In genomic region chr1:23461050-23461449, GRCh38 we compare ENCODE assay signal across 1 cellular context.
A peak's percentile ranks its signal among the peaks of the same experiment; 100 is the strongest.
TF ChIP-seq lines count a peak whose summit lies in the region.

No MANE protein-coding gene starts in this region.

TF ChIP-seq in HepG2, 621 proteins besides CTCF, POLR2A, EP300 and RAD21 (continues in another document):
- TF ChIP-seq TOPORS (CRISPR knock-in tag; IDR thresholded peaks at IDR 0.05) (no peak), ZFAT (CRISPR knock-in tag; conservative IDR thresholded peaks at IDR 0.05) (no peak), BRCA1 (CRISPR knock-in tag; IDR thresholded peaks at IDR 0.05) (no peak), ELF1 (CRISPR knock-in tag; IDR thresholded peaks at IDR 0.05) (no peak), PBX2 (CRISPR knock-in tag; IDR thresholded peaks at IDR 0.05) (no peak), TBX2 (CRISPR knock-in tag; IDR thresholded peaks at IDR 0.05; ENCODE audit: borderline replicate concordance) (no peak), HMGA1 (CRISPR knock-in tag; conservative IDR thresholded peaks at IDR 0.05) (no peak), ZIK1 (CRISPR knock-in tag; IDR thresholded peaks at IDR 0.05; ENCODE audit: borderline replicate concordance, low read depth) (no peak), DDIT3 (CRISPR knock-in tag; IDR thresholded peaks at IDR 0.05) (no peak), SAP130 (CRISPR knock-in tag; IDR thresholded peaks at IDR 0.05; ENCODE audit: low read depth) (peak; percentile 31; the same call in 1 of the 2 replicates), MAFF (IDR thresholded peaks at IDR 0.05; ENCODE audit: low read depth, low read length) (no peak), PHF5A (CRISPR knock-in tag; IDR thresholded peaks at IDR 0.05; ENCODE audit: low read depth, unreplicated experiment) (no peak), SMARCE1 (IDR thresholded peaks at IDR 0.05; ENCODE audit: borderline replicate concordance) (no peak), ZNF432 (CRISPR knock-in tag; IDR thresholded peaks at IDR 0.05; ENCODE audit: borderline replicate concordance) (no peak), POLR2G (IDR thresholded peaks at IDR 0.05; ENCODE audit: low read depth, low read length) (no peak), NFIC (IDR thresholded peaks at IDR 0.05; ENCODE audit: low read length) (no peak), ELF4 (CRISPR knock-in tag; IDR thresholded peaks at IDR 0.05; ENCODE audit: borderline replicate concordance) (no peak), GPN1 (CRISPR knock-in tag; IDR thresholded peaks at IDR 0.05; ENCODE audit: borderline replicate concordance) (no peak), ZNF567 (CRISPR knock-in tag; IDR thresholded peaks at IDR 0.05; ENCODE audit: borderline replicate concordance) (no peak), ZSCAN22 (CRISPR knock-in tag; IDR thresholded peaks at IDR 0.05) (no peak), IKZF1 (IDR thresholded peaks at IDR 0.05) (no peak), ZNF589 (CRISPR knock-in tag; conservative IDR thresholded peaks at IDR 0.05) (no peak), NFYB (CRISPR knock-in tag; IDR thresholded peaks at IDR 0.05) (no peak), TCF12 (IDR thresholded peaks at IDR 0.05) (no peak), TCF12 (CRISPR knock-in tag; IDR thresholded peaks at IDR 0.05) (no peak), FOXA3 (CRISPR knock-in tag; IDR thresholded peaks at IDR 0.05) (peak; percentile 78), HNF4G (IDR thresholded peaks at IDR 0.05; ENCODE audit: borderline replicate concordance, low read depth, low read length) (0 out of 2 replicates have a peak, but pooled peaks have one; percentile 9), HNF4G (CRISPR knock-in tag; IDR thresholded peaks at IDR 0.05; ENCODE audit: borderline replicate concordance, low read depth) (no peak), ZNF761 (CRISPR knock-in tag; conservative IDR thresholded peaks at IDR 0.05) (no peak), TRIM24 (CRISPR knock-in tag; IDR thresholded peaks at IDR 0.05) (no peak), CBX2 (IDR thresholded peaks at IDR 0.05; ENCODE audit: low read depth, low read length) (no peak), CBX2 (CRISPR knock-in tag; IDR thresholded peaks at IDR 0.05; ENCODE audit: low read depth) (no peak), RBFOX2 (IDR thresholded peaks at IDR 0.05; ENCODE audit: low read depth, low read length) (no peak), ZSCAN29 (CRISPR knock-in tag; conservative IDR thresholded peaks at IDR 0.05) (no peak), LCORL (IDR thresholded peaks at IDR 0.05) (0 out of 2 replicates have a peak, but pooled peaks have one; percentile 25), LCORL (CRISPR knock-in tag; IDR thresholded peaks at IDR 0.05) (peak; percentile 64), FOXA1 (IDR thresholded peaks at IDR 0.05) (0 out of 2 replicates have a peak, but pooled peaks have one; percentile 25), FOXA1 (CRISPR knock-in tag; IDR thresholded peaks at IDR 0.05) (peak; percentile 85), MEIS2 (CRISPR knock-in tag; IDR thresholded peaks at IDR 0.05) (no peak), ZC3H4 (CRISPR knock-in tag; IDR thresholded peaks at IDR 0.05; ENCODE audit: borderline replicate concordance) (no peak), ZNF674 (CRISPR knock-in tag; IDR thresholded peaks at IDR 0.05; ENCODE audit: low read depth) (no peak), HNF4A (CRISPR knock-in tag; IDR thresholded peaks at IDR 0.05) (peak; percentile 52), BHLHE40 (IDR thresholded peaks at IDR 0.05; ENCODE audit: low read length) (no peak), ZNF12 (CRISPR knock-in tag; IDR thresholded peaks at IDR 0.05) (peak; percentile 58; the same call in 1 of the 2 replicates), TMF1 (CRISPR knock-in tag; IDR thresholded peaks at IDR 0.05; ENCODE audit: low read depth) (no peak), ZNF234 (CRISPR knock-in tag; conservative IDR thresholded peaks at IDR 0.05) (no peak), SOX5 (CRISPR knock-in tag; IDR thresholded peaks at IDR 0.05; ENCODE audit: borderline replicate concordance) (peak; percentile 24; the same call in 1 of the 2 replicates), ZNF512B (CRISPR knock-in tag; IDR thresholded peaks at IDR 0.05; ENCODE audit: borderline replicate concordance) (no peak), ZNF83 (CRISPR knock-in tag; IDR thresholded peaks at IDR 0.05; ENCODE audit: borderline replicate concordance) (no peak)
- TF ChIP-seq, protein P1, sequence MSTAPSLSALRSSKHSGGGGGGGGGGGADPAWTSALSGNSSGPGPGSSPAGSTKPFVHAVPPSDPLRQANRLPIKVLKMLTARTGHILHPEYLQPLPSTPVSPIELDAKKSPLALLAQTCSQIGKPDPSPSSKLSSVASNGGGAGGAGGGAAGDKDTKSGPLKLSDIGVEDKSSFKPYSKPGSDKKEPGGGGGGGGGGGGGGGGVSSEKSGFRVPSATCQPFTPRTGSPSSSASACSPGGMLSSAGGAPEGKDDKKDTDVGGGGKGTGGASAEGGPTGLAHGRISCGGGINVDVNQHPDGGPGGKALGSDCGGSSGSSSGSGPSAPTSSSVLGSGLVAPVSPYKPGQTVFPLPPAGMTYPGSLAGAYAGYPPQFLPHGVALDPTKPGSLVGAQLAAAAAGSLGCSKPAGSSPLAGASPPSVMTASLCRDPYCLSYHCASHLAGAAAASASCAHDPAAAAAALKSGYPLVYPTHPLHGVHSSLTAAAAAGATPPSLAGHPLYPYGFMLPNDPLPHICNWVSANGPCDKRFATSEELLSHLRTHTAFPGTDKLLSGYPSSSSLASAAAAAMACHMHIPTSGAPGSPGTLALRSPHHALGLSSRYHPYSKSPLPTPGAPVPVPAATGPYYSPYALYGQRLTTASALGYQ (CRISPR knock-in tag; IDR thresholded peaks at IDR 0.05), result no peak
- TF ChIP-seq, protein P2, sequence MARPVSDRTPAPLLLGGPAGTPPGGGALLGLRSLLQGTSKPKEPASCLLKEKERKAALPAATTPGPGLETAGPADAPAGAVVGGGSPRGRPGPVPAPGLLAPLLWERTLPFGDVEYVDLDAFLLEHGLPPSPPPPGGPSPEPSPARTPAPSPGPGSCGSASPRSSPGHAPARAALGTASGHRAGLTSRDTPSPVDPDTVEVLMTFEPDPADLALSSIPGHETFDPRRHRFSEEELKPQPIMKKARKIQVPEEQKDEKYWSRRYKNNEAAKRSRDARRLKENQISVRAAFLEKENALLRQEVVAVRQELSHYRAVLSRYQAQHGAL (CRISPR knock-in tag; IDR thresholded peaks at IDR 0.05; ENCODE audit: not compliant biosample characterization), result no peak
- TF ChIP-seq, protein P3, sequence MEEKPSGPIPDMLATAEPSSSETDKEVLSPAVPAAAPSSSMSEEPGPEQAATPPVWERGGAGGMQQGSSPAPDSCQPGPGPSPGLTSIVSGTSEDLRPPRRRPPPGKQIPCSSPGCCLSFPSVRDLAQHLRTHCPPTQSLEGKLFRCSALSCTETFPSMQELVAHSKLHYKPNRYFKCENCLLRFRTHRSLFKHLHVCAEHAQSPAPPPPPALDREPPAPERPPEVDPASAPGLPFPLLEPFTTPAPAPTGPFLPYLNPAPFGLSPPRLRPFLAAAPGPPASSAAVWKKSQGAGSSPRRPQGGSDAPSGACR (CRISPR knock-in tag; IDR thresholded peaks at IDR 0.05), result no peak
- TF ChIP-seq, protein P4, sequence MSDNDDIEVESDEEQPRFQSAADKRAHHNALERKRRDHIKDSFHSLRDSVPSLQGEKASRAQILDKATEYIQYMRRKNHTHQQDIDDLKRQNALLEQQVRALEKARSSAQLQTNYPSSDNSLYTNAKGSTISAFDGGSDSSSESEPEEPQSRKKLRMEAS (IDR thresholded peaks at IDR 0.05), result no peak
- TF ChIP-seq, protein P5, sequence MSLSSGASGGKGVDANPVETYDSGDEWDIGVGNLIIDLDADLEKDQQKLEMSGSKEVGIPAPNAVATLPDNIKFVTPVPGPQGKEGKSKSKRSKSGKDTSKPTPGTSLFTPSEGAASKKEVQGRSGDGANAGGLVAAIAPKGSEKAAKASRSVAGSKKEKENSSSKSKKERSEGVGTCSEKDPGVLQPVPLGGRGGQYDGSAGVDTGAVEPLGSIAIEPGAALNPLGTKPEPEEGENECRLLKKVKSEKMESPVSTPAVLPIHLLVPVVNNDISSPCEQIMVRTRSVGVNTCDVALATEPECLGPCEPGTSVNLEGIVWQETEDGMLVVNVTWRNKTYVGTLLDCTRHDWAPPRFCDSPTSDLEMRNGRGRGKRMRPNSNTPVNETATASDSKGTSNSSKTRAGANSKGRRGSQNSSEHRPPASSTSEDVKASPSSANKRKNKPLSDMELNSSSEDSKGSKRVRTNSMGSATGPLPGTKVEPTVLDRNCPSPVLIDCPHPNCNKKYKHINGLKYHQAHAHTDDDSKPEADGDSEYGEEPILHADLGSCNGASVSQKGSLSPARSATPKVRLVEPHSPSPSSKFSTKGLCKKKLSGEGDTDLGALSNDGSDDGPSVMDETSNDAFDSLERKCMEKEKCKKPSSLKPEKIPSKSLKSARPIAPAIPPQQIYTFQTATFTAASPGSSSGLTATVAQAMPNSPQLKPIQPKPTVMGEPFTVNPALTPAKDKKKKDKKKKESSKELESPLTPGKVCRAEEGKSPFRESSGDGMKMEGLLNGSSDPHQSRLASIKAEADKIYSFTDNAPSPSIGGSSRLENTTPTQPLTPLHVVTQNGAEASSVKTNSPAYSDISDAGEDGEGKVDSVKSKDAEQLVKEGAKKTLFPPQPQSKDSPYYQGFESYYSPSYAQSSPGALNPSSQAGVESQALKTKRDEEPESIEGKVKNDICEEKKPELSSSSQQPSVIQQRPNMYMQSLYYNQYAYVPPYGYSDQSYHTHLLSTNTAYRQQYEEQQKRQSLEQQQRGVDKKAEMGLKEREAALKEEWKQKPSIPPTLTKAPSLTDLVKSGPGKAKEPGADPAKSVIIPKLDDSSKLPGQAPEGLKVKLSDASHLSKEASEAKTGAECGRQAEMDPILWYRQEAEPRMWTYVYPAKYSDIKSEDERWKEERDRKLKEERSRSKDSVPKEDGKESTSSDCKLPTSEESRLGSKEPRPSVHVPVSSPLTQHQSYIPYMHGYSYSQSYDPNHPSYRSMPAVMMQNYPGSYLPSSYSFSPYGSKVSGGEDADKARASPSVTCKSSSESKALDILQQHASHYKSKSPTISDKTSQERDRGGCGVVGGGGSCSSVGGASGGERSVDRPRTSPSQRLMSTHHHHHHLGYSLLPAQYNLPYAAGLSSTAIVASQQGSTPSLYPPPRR (CRISPR knock-in tag; IDR thresholded peaks at IDR 0.05; ENCODE audit: borderline replicate concordance), result no peak
- TF ChIP-seq, protein P6, sequence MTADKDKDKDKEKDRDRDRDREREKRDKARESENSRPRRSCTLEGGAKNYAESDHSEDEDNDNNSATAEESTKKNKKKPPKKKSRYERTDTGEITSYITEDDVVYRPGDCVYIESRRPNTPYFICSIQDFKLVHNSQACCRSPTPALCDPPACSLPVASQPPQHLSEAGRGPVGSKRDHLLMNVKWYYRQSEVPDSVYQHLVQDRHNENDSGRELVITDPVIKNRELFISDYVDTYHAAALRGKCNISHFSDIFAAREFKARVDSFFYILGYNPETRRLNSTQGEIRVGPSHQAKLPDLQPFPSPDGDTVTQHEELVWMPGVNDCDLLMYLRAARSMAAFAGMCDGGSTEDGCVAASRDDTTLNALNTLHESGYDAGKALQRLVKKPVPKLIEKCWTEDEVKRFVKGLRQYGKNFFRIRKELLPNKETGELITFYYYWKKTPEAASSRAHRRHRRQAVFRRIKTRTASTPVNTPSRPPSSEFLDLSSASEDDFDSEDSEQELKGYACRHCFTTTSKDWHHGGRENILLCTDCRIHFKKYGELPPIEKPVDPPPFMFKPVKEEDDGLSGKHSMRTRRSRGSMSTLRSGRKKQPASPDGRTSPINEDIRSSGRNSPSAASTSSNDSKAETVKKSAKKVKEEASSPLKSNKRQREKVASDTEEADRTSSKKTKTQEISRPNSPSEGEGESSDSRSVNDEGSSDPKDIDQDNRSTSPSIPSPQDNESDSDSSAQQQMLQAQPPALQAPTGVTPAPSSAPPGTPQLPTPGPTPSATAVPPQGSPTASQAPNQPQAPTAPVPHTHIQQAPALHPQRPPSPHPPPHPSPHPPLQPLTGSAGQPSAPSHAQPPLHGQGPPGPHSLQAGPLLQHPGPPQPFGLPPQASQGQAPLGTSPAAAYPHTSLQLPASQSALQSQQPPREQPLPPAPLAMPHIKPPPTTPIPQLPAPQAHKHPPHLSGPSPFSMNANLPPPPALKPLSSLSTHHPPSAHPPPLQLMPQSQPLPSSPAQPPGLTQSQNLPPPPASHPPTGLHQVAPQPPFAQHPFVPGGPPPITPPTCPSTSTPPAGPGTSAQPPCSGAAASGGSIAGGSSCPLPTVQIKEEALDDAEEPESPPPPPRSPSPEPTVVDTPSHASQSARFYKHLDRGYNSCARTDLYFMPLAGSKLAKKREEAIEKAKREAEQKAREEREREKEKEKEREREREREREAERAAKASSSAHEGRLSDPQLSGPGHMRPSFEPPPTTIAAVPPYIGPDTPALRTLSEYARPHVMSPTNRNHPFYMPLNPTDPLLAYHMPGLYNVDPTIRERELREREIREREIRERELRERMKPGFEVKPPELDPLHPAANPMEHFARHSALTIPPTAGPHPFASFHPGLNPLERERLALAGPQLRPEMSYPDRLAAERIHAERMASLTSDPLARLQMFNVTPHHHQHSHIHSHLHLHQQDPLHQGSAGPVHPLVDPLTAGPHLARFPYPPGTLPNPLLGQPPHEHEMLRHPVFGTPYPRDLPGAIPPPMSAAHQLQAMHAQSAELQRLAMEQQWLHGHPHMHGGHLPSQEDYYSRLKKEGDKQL (CRISPR knock-in tag; IDR thresholded peaks at IDR 0.05; ENCODE audit: low read depth), result no peak
